ENCODE assay signal across 25 cellular contexts in genomic region chr10:1114355-1115261, GRCh38. TPM values are rescaled to one million over a fixed set of nuclear protein-coding genes. Genes with fewer than 3 reads are reported as not detected.
DNase-seq lines count a peak whose midpoint lies in the region; ATAC-seq and TF ChIP-seq lines count a peak whose summit lies in the region.
"Had no signal": no experiment of that assay in that cellular context is flagged by ENCODE, and none has a peak within 500 bp of the region (broad histone marks: within the 10 kb centered on the region; RNA-seq: fewer than 3 reads in every experiment).

No MANE protein-coding gene starts in this region.

- H3K9me3 Mint-ChIP-seq in natural killer cell treated with Interleukin-12 subunit alpha and Interleukin-12 subunit beta and Interleukin-15 and Interleukin-18, amount 100 ng/mL, for 72 hours, result no peaks in the 10 kb centered on the region
- H3K9me3 Mint-ChIP-seq: activated T-cell treated with anti-CD3 and anti-CD28 coated beads, Interleukin-2, amount 50 U/mL, for 4 hours; neural crest cell; stimulated activated naive CD8-positive, alpha-beta T cell treated with anti-CD3 and anti-CD28 coated beads, Interleukin-15, Interleukin-2, amounts not matched to agents 100 ng/mL and 50 ng/mL, for 24 hours had no signal

- H3K79me2 ChIP-seq in Loucy (ENCODE audit: insufficient read depth, low read length), result peaks cover 26% of the 10 kb centered on the region

- no peaks in the 10 kb centered on the region for H3K9me2 ChIP-seq in Loucy (replicated peaks; ENCODE audit: low read depth, low read length)

- H3K27me3 ChIP-seq in Loucy (ENCODE audit: insufficient read depth, low read length, poor library complexity, severe bottlenecking), result no peaks in the 10 kb centered on the region
- H3K27me3 ChIP-seq: gastroesophageal sphincter, SJSA1, tibial nerve had no signal

- peak overlapping the region; percentile 65 for H3K4me2 ChIP-seq in Loucy (ENCODE audit: low read depth, low read length, poor library complexity, severe bottlenecking)

- H3K4me1 ChIP-seq in Loucy (ENCODE audit: insufficient read depth, low read length, poor library complexity, severe bottlenecking), result peaks cover 76% of the 10 kb centered on the region
- H3K4me1 ChIP-seq: gastroesophageal sphincter had no signal

- H3K27ac ChIP-seq in coronary artery, result no peak overlapping the region
- H3K27ac ChIP-seq: gastroesophageal sphincter, prostate gland, SJSA1, skin epidermis had no signal

- H3K9ac ChIP-seq in Loucy (ENCODE audit: low read depth, low read length, poor library complexity, severe bottlenecking), result peak overlapping the region; percentile 50

- H3K4me1 Mint-ChIP-seq in natural killer cell treated with Interleukin-12 subunit alpha and Interleukin-12 subunit beta and Interleukin-15 and Interleukin-18, amount 100 ng/mL, for 72 hours (ENCODE audit: low read depth in 2 of 2), result peaks cover 55 to 56% of the 10 kb centered on the region in 2 donors

- H3F3A ChIP-seq in Loucy (ENCODE audit: low read depth), result 0 out of 2 replicates have a peak, but pooled peaks cover 7% of the 10 kb centered on the region

- peaks cover 54% of the 10 kb centered on the region; the same call in 1 of the 2 replicates for H3K36me3 ChIP-seq in Loucy (ENCODE audit: insufficient read depth, low read length)
- H3K36me3 ChIP-seq: prostate gland had no signal

- no peaks in the 10 kb centered on the region for H3K27me3 Mint-ChIP-seq in natural killer cell treated with Interleukin-12 subunit alpha and Interleukin-12 subunit beta and Interleukin-15 and Interleukin-18, amount 100 ng/mL, for 72 hours
- H3K27me3 Mint-ChIP-seq: stimulated activated naive CD8-positive, alpha-beta T cell treated with anti-CD3 and anti-CD28 coated beads, Interleukin-15, Interleukin-2, amounts not matched to agents 100 ng/mL and 50 ng/mL, for 24 hours; T-helper 17 cell had no signal

- peak overlapping the region in 1 of 2 donors; percentile 56 for H3K27ac Mint-ChIP-seq in natural killer cell treated with Interleukin-12 subunit alpha and Interleukin-12 subunit beta and Interleukin-15 and Interleukin-18, amount 100 ng/mL, for 72 hours
- H3K27ac Mint-ChIP-seq: activated naive CD4-positive, alpha-beta T cell treated with anti-CD3 and anti-CD28 coated beads for 36 hours; stimulated activated naive CD8-positive, alpha-beta T cell treated with anti-CD3 and anti-CD28 coated beads, Interleukin-15, Interleukin-2, amounts not matched to agents 100 ng/mL and 50 ng/mL, for 24 hours had no signal

- no peak overlapping the region for H3K4me3 Mint-ChIP-seq in natural killer cell treated with Interleukin-12 subunit alpha and Interleukin-12 subunit beta and Interleukin-15 and Interleukin-18, amount 100 ng/mL, for 72 hours
- H3K4me3 Mint-ChIP-seq: activated naive CD4-positive, alpha-beta T cell treated with anti-CD3 and anti-CD28 coated beads for 36 hours; activated T-cell treated with anti-CD3 and anti-CD28 coated beads, Interleukin-2, amount 50 U/mL, for 4 hours; neural crest cell; stimulated activated naive CD8-positive, alpha-beta T cell treated with anti-CD3 and anti-CD28 coated beads, Interleukin-15, Interleukin-2, amounts not matched to agents 100 ng/mL and 50 ng/mL, for 24 hours; T-helper 17 cell had no signal

- ATAC-seq in natural killer cell treated with Interleukin-12 subunit alpha and Interleukin-12 subunit beta and Interleukin-15 and Interleukin-18, amount 100 ng/mL, for 72 hours, result peak; percentile 56 to 63
- no peak for ATAC-seq in HG02885 (IDR thresholded peaks at IDR 0.05; ENCODE audit: poor library complexity, unreplicated experiment)
- ATAC-seq in HG03432 (IDR thresholded peaks at IDR 0.05; ENCODE audit: unreplicated experiment), result no peak
- ATAC-seq: activated T-cell treated with anti-CD3 and anti-CD28 coated beads, Interleukin-2, amount 50 U/mL, for 4 hours; gastroesophageal sphincter; T-helper 17 cell had no signal

- H3K9me3 ChIP-seq in Loucy (ENCODE audit: insufficient read depth, low read depth, low read length), result no peaks in the 10 kb centered on the region
- H3K9me3 ChIP-seq: gastroesophageal sphincter, prostate gland, SJSA1, tibial nerve had no signal

- H3K36me3 Mint-ChIP-seq in natural killer cell treated with Interleukin-12 subunit alpha and Interleukin-12 subunit beta and Interleukin-15 and Interleukin-18, amount 100 ng/mL, for 72 hours, result peaks cover 29% of the 10 kb centered on the region

- H3K4me3 ChIP-seq in Loucy (ENCODE audit: low read length, poor library complexity, severe bottlenecking) (peak overlapping the region; percentile 52), coronary artery (no peak overlapping the region)
- H3K4me3 ChIP-seq: gastroesophageal sphincter, prostate gland, SJSA1, skin epidermis, tibial nerve had no signal

- H2AFZ ChIP-seq in Loucy (ENCODE audit: low read length), result no peak overlapping the region

- TF ChIP-seq CTCF in Loucy (conservative IDR thresholded peaks at IDR 0.05; ENCODE audit: low read length) (no peak), coronary artery (IDR thresholded peaks at IDR 0.05) (no peak)

- DNase-seq in COLO668 (lab: John Stamatoyannopoulos, UW; ENCODE audit: unreplicated experiment) (peak; percentile 39), coronary artery (ENCODE audit: low spot score) (peak; percentile 35), epidermal melanocyte (ENCODE audit: insufficient read length, low spot score) (no peak)
- no peak for DNase-seq in natural killer cell treated with Interleukin-12 subunit alpha and Interleukin-12 subunit beta and Interleukin-15 and Interleukin-18, amount 100 ng/mL, for 72 hours (ENCODE audit: low spot score)
- DNase-seq: activated CD4-positive, alpha-beta T cell treated with anti-CD3 and anti-CD28 coated beads, Interleukin-2, amount 50 U/mL, for 4 hours; activated naive CD4-positive, alpha-beta T cell treated with anti-CD3 and anti-CD28 coated beads for 36 hours; activated T-cell treated with anti-CD3 and anti-CD28 coated beads, Interleukin-2, amount 50 U/mL, for 4 hours; AML-193; EL; midbrain; NCI-H1436; NCI-H2171 treated with DMSO at 0.1 percent for 48 hours; NCI-H69; stimulated activated CD4-positive, alpha-beta T cell treated with anti-CD3 and anti-CD28 coated beads, Interleukin-2, amount 100 ng/mL, for 24 hours; T-helper 17 cell had no signal

- H4K20me1 ChIP-seq in Loucy (ENCODE audit: insufficient read depth, low read length, poor library complexity, severe bottlenecking), result no peaks in the 10 kb centered on the region

RNA-seq across cellular contexts. Expression of gene WDR37, which starts 58.4 kb away (rescaled TPM):
- 10 to 100 TPM; 31.8 to 37.6 TPM for total RNA-seq in natural killer cell treated with Interleukin-12 subunit alpha and Interleukin-12 subunit beta and Interleukin-15 and Interleukin-18, amount 100 ng/mL, for 72 hours

Comparison
In these comparisons a context has a peak if more than half of its experiments do, and no peak if none do; other contexts are left out.
1. DNase-seq: peak in COLO668 (single experiment) and coronary artery (single experiment); none in natural killer cell treated with Interleukin-12 subunit alpha and Interleukin-12 subunit beta and Interleukin-15 and Interleukin-18, amount 100 ng/mL, for 72 hours (single experiment) and epidermal melanocyte (single experiment).
2. ATAC-seq: peak in natural killer cell treated with Interleukin-12 subunit alpha and Interleukin-12 subunit beta and Interleukin-15 and Interleukin-18, amount 100 ng/mL, for 72 hours (2 of 2); none in HG02885 (single experiment) and HG03432 (single experiment).